ENCODE assay signal across 16 cellular contexts in the genomic region with DNA sequence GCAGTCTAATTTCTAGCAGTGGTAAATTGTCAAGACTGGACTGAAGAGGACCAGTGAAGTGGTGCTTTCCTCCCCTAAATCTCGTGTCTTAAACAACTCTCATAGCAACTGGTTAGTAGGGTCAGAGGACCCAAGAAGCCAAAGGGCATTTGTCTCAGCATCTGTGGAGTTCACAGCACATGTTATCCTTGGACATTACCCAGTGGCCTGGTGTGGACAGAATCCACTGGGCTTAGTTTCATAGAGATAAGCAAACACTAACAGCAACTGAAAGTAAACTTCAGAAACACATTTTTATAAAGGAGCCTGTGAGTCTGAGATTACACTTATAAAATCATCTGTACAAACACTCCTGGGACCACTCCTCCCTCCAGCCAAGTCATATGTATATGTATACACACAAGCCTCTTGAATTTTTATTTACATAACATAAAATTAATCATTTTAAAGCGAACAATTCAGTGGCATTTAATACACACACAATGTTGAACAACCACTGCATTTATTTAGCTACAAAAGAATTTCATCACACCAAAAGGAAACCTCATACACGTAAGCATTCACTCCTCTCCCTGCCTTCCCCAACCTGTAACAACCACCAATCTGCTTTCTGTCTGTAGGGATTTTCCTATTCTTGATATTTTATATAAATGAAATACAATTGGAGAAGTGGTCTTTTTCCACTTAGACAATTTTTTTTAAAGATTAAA.
DNase-seq lines count a peak whose midpoint lies in the region; ATAC-seq and TF ChIP-seq lines count a peak whose summit lies in the region.
"Had no signal": no experiment of that assay in that cellular context is flagged by ENCODE, and none has a peak within 500 bp of the region (broad histone marks: within the 10 kb centered on the region; RNA-seq: fewer than 3 reads in every experiment).

No MANE protein-coding gene starts in this region.

- H3K36me3 Mint-ChIP-seq in GM23338 (ENCODE audit: low read depth), result no peaks in the 10 kb centered on the region
- no peaks in the 10 kb centered on the region for H3K36me3 Mint-ChIP-seq in osteocyte (ENCODE audit: unreplicated experiment)
- H3K36me3 Mint-ChIP-seq: activated naive CD4-positive, alpha-beta T cell treated with anti-CD3 and anti-CD28 coated beads, Interleukin-2, amount 50 U/mL, for 24 hours; type B pancreatic cell had no signal

- no peak overlapping the region for H3K27ac ChIP-seq in GM23338 (ENCODE audit: low read depth)
- H3K27ac ChIP-seq: BLaER1, ovary, WERI-Rb-1 had no signal

- H3K4me1 Mint-ChIP-seq in GM23338 (peaks cover 2% of the 10 kb centered on the region; the same call in 1 of the 3 replicates), osteocyte (ENCODE audit: unreplicated experiment) (peaks cover 25% of the 10 kb centered on the region)
- H3K4me1 Mint-ChIP-seq: activated naive CD4-positive, alpha-beta T cell treated with anti-CD3 and anti-CD28 coated beads, Interleukin-2, amount 50 U/mL, for 24 hours had no signal

- H3K4me2 ChIP-seq in GM23338, result no peak overlapping the region
- H3K4me2 ChIP-seq: BLaER1 had no signal

- no peaks in the 10 kb centered on the region for H4K20me1 ChIP-seq in GM23338 (replicated peaks; ENCODE audit: insufficient read depth)
- H4K20me1 ChIP-seq: BLaER1 had no signal

- no peak for ATAC-seq in GM23338
- no peak for ATAC-seq in GM21381 (IDR thresholded peaks at IDR 0.05; ENCODE audit: unreplicated experiment)

- H2AFZ ChIP-seq in GM23338, result peak overlapping the region; percentile 85; the same call in 1 of the 2 replicates

- no peaks in the 10 kb centered on the region for H3K9me2 ChIP-seq in GM23338 (ENCODE audit: insufficient read depth)

- H3K27ac Mint-ChIP-seq in GM23338 (no peak overlapping the region), osteocyte (ENCODE audit: unreplicated experiment) (peak overlapping the region; percentile 58)
- H3K27ac Mint-ChIP-seq: activated naive CD4-positive, alpha-beta T cell treated with anti-CD3 and anti-CD28 coated beads, Interleukin-2, amount 50 U/mL, for 24 hours; type B pancreatic cell had no signal

- H3K36me3 ChIP-seq in GM23338 (ENCODE audit: insufficient read depth), result no peaks in the 10 kb centered on the region
- H3K36me3 ChIP-seq: BLaER1, ovary, WERI-Rb-1 had no signal

- peaks cover 2% of the 10 kb centered on the region for H3K27me3 Mint-ChIP-seq in GM23338 (ENCODE audit: insufficient read depth, low read depth, poor library complexity)
- peaks cover 19% of the 10 kb centered on the region for H3K27me3 Mint-ChIP-seq in osteocyte (ENCODE audit: unreplicated experiment)
- H3K27me3 Mint-ChIP-seq: activated naive CD4-positive, alpha-beta T cell treated with anti-CD3 and anti-CD28 coated beads, Interleukin-2, amount 50 U/mL, for 24 hours had no signal

- no peaks in the 10 kb centered on the region for H3K79me2 ChIP-seq in GM23338 (replicated peaks; ENCODE audit: insufficient read depth)

- TF ChIP-seq CTCF in GM23338 (conservative IDR thresholded peaks at IDR 0.05; ENCODE audit: low read depth in 2 of 2) (no peak), osteocyte (IDR thresholded peaks at IDR 0.05) (no peak)

- peaks cover 7% of the 10 kb centered on the region for H3K4me1 ChIP-seq in GM23338 (ENCODE audit: insufficient read depth)

- H3K9me3 Mint-ChIP-seq in GM23338, result no peaks in the 10 kb centered on the region
- H3K9me3 Mint-ChIP-seq in osteocyte (ENCODE audit: unreplicated experiment), result no peaks in the 10 kb centered on the region
- H3K9me3 Mint-ChIP-seq: activated naive CD4-positive, alpha-beta T cell treated with anti-CD3 and anti-CD28 coated beads, Interleukin-2, amount 50 U/mL, for 24 hours; type B pancreatic cell had no signal

- H3F3A ChIP-seq in GM23338 (replicated peaks; ENCODE audit: low read depth), result no peaks in the 10 kb centered on the region

- no peak for DNase-seq in GM23338 (ENCODE audit: low spot score)
- peak; percentile 28 for DNase-seq in NCI-H748 treated with DMSO at 0.1 percent for 48 hours (lab: John Stamatoyannopoulos, UW)
- DNase-seq in globus pallidus (ENCODE audit: low spot score), result peak; percentile 1
- no peak for DNase-seq in osteocyte (ENCODE audit: extremely low spot score, unreplicated experiment)
- no peak for DNase-seq in activated T-cell treated with anti-CD3 and anti-CD28 coated beads, Interleukin-2, amount 50 U/mL, for 48 hours
- no peak for DNase-seq in DMS79 treated with DMSO at 0.1 percent for 48 hours (lab: John Stamatoyannopoulos, UW)
- DNase-seq: activated CD8-positive, alpha-beta memory T cell treated with anti-CD3 and anti-CD28 coated beads for 24 hours; erythroblast; midbrain; stimulated activated CD4-positive, alpha-beta T cell treated with anti-CD3 and anti-CD28 coated beads, Interleukin-1b, Interleukin-23, amount 100 ng/mL, for 48 hours; WERI-Rb-1 had no signal

- no peak overlapping the region for H3K4me3 ChIP-seq in GM23338
- H3K4me3 ChIP-seq: BLaER1, ovary had no signal

- H3K4me3 Mint-ChIP-seq in GM23338 (no peak overlapping the region), osteocyte (ENCODE audit: unreplicated experiment) (no peak overlapping the region)
- H3K4me3 Mint-ChIP-seq: activated naive CD4-positive, alpha-beta T cell treated with anti-CD3 and anti-CD28 coated beads, Interleukin-2, amount 50 U/mL, for 24 hours; type B pancreatic cell had no signal

- H3K27me3 ChIP-seq in GM23338 (ENCODE audit: insufficient read depth), result no peaks in the 10 kb centered on the region
- H3K27me3 ChIP-seq: BLaER1, ovary had no signal

TF ChIP-seq in GM23338, 12 proteins besides CTCF, POLR2A, EP300 and RAD21:
- TF ChIP-seq EZH2 (IDR thresholded peaks at IDR 0.05; ENCODE audit: low read depth, unreplicated experiment) (no peak), EZH2phosphoT487 (IDR thresholded peaks at IDR 0.05; ENCODE audit: unreplicated experiment) (no peak), STAT1 (IDR thresholded peaks at IDR 0.05; ENCODE audit: unreplicated experiment) (no peak)
- TF ChIP-seq, protein P1, sequence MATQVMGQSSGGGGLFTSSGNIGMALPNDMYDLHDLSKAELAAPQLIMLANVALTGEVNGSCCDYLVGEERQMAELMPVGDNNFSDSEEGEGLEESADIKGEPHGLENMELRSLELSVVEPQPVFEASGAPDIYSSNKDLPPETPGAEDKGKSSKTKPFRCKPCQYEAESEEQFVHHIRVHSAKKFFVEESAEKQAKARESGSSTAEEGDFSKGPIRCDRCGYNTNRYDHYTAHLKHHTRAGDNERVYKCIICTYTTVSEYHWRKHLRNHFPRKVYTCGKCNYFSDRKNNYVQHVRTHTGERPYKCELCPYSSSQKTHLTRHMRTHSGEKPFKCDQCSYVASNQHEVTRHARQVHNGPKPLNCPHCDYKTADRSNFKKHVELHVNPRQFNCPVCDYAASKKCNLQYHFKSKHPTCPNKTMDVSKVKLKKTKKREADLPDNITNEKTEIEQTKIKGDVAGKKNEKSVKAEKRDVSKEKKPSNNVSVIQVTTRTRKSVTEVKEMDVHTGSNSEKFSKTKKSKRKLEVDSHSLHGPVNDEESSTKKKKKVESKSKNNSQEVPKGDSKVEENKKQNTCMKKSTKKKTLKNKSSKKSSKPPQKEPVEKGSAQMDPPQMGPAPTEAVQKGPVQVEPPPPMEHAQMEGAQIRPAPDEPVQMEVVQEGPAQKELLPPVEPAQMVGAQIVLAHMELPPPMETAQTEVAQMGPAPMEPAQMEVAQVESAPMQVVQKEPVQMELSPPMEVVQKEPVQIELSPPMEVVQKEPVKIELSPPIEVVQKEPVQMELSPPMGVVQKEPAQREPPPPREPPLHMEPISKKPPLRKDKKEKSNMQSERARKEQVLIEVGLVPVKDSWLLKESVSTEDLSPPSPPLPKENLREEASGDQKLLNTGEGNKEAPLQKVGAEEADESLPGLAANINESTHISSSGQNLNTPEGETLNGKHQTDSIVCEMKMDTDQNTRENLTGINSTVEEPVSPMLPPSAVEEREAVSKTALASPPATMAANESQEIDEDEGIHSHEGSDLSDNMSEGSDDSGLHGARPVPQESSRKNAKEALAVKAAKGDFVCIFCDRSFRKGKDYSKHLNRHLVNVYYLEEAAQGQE (IDR thresholded peaks at IDR 0.05; ENCODE audit: unreplicated experiment), result no peak

Comparison
In these comparisons a context has a peak if more than half of its experiments do, and no peak if none do; other contexts are left out.
1. DNase-seq: peak in NCI-H748 treated with DMSO at 0.1 percent for 48 hours (single experiment) and globus pallidus (single experiment); none in GM23338 (single experiment), osteocyte (single experiment), activated T-cell treated with anti-CD3 and anti-CD28 coated beads, Interleukin-2, amount 50 U/mL, for 48 hours (0 of 2) and DMS79 treated with DMSO at 0.1 percent for 48 hours (single experiment).